ENCODE assay signal across 8 cellular contexts in genomic region chr10:79805857-79806256, GRCh38. TPM values are rescaled to one million over a fixed set of nuclear protein-coding genes. Genes with fewer than 3 reads are reported as not detected.
"Had no signal": no experiment of that assay in that cellular context is flagged by ENCODE, and none has a peak within 500 bp of the region (broad histone marks: within the 10 kb centered on the region; RNA-seq: fewer than 3 reads in every experiment).

No MANE protein-coding gene starts in this region.

RNA-seq across cellular contexts. Expression of gene NUTM2E, which starts 20.7 kb away (rescaled TPM):
- total RNA-seq: dermis blood vessel endothelial cell, epithelial cell of proximal tubule, lung microvascular endothelial cell, mesenteric fat pad, osteoblast, sciatic nerve, thoracic aorta had no signal
- polyA plus RNA-seq: naive thymus-derived CD8-positive, alpha-beta T cell had no signal
